Comparison of ENCODE assay signal across 15 cellular contexts in the genomic region with DNA sequence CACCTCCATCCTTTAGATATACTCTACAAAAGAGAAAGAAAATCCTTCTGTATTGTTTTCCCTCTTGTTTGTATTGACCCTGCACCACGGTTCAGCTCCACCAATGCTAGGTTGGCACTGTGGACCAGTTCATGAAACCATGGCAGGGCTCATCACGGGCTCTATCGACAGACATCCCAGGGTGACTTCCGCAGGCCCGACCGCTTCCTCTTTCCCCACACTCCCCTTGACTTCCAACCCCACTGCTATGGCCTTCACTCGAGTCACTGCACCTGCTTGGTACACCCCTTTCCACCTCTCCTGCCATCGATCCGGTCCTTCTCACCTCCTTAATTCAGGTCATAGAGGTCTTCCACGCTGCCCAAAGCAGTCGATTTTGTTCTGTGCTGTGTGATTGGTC. TPM values are rescaled to one million over a fixed set of nuclear protein-coding genes. Genes with fewer than 3 reads are reported as not detected.
A peak's percentile ranks its signal among the peaks of the same experiment; 100 is the strongest.
DNase-seq lines count a peak whose midpoint lies in the region; ATAC-seq and TF ChIP-seq lines count a peak whose summit lies in the region.
"Had no signal": no experiment of that assay in that cellular context is flagged by ENCODE, and none has a peak within 500 bp of the region (broad histone marks: within the 10 kb centered on the region; RNA-seq: fewer than 3 reads in every experiment).

No MANE protein-coding gene starts in this region.

- H3K27ac ChIP-seq in breast epithelium = peak overlapping the region; percentile 77 to 83
- no peak overlapping the region for H3K27ac ChIP-seq in mammary epithelial cell (ENCODE audit: insufficient read depth, low read depth, low read length)
- peak overlapping the region; percentile 81 to 83 for H3K27ac ChIP-seq in uterus
- H3K27ac ChIP-seq: prostate gland had no signal

- H3K27me3 Mint-ChIP-seq in activated B cell treated with CpG ODN at 0.5 μM for 24 hours = no peaks in the 10 kb centered on the region
- peaks cover 6 to 15% (median 8%) of the 10 kb centered on the region in 3 donors for H3K27me3 Mint-ChIP-seq in immature natural killer cell (ENCODE audit: low read depth in 3 of 3)

- no peak overlapping the region for H3K9ac ChIP-seq in mammary epithelial cell (ENCODE audit: insufficient read depth, low read length)

- peak; percentile 23 for ATAC-seq in activated B cell treated with CpG ODN at 0.5 μM for 24 hours (ENCODE audit: low read depth)
- no peak for ATAC-seq in GM18861 (IDR thresholded peaks at IDR 0.05; ENCODE audit: unreplicated experiment)

- H3K9me3 ChIP-seq in breast epithelium (no peaks in the 10 kb centered on the region), mammary epithelial cell (replicated peaks; ENCODE audit: insufficient read depth, low read length) (no peaks in the 10 kb centered on the region), uterus (no peaks in the 10 kb centered on the region)
- H3K9me3 ChIP-seq: prostate gland had no signal

- H4K20me1 ChIP-seq in mammary epithelial cell (ENCODE audit: insufficient read depth, low read length) = no peaks in the 10 kb centered on the region

- in situ Hi-C loops in mammary epithelial cell (cut with MboI; ENCODE audit: low sequenced_read_pairs in 2 of 2) = no loop called here

- no peak overlapping the region for H3K4me2 ChIP-seq in mammary epithelial cell (ENCODE audit: insufficient read depth, low read depth, low read length)

- no peak overlapping the region for H2AFZ ChIP-seq in mammary epithelial cell (ENCODE audit: low read depth, low read length)

- CTCF ChIA-PET in mammary epithelial cell (lab: Charles Lee; ENCODE audit: low non-redundant PET) = no interaction called here
- CTCF ChIA-PET in activated B cell treated with CpG ODN at 0.5 μM for 24 hours (lab: Charles Lee) = interaction anchor here (1.0 to 1.8 kb wide), 4 partner anchors 10 to 66 kb away, joined by 3 to 4 read pairs (median 4); no protein-coding TSS in a partner anchor

- H3K27ac Mint-ChIP-seq in activated B cell treated with CpG ODN at 0.5 μM for 24 hours (peak overlapping the region; percentile 93), immature natural killer cell (peak overlapping the region; percentile 88 to 99 (median 96))

- no peaks in the 10 kb centered on the region for H3K79me2 ChIP-seq in mammary epithelial cell (ENCODE audit: insufficient read depth, low read length)

- no peak overlapping the region for H3K4me3 ChIP-seq in breast epithelium
- no peak overlapping the region for H3K4me3 ChIP-seq in mammary epithelial cell (replicated peaks in 1 of 3; ENCODE audit: insufficient read depth in 1 of 3, low read depth in 2 of 3, low read length in 3 of 3)
- H3K4me3 ChIP-seq in uterus = no peak overlapping the region
- H3K4me3 ChIP-seq: prostate gland had no signal

- H3K9me3 Mint-ChIP-seq in activated B cell treated with CpG ODN at 0.5 μM for 24 hours = no peaks in the 10 kb centered on the region
- H3K9me3 Mint-ChIP-seq in immature natural killer cell = no peaks in the 10 kb centered on the region
- H3K9me3 Mint-ChIP-seq: mesothelial cell of epicardium had no signal

- dilution Hi-C loops in mammary epithelial cell (cut with HindIII; ENCODE audit: low sequenced_read_pairs) = no loop called here

- 96% methylated on average over 8 of the region's 11 CpGs for WGBS in mammary epithelial cell (ENCODE audit: low coverage, missing lambda C conversion rate)

- H3K36me3 ChIP-seq in breast epithelium (no peaks in the 10 kb centered on the region), mammary epithelial cell (ENCODE audit: insufficient read depth, low read length) (peaks cover 35% of the 10 kb centered on the region), uterus (no peaks in the 10 kb centered on the region)
- H3K36me3 ChIP-seq: prostate gland had no signal

- H3K27me3 ChIP-seq in breast epithelium (no peaks in the 10 kb centered on the region), mammary epithelial cell (ENCODE audit: insufficient read depth, low read length) (no peaks in the 10 kb centered on the region), uterus (no peaks in the 10 kb centered on the region)

- DNase-seq in breast epithelium (ENCODE audit: low spot score in 2 of 2) (no peak), mammary epithelial cell (no peak), activated B cell treated with CpG ODN at 0.5 μM for 24 hours (no peak), immature natural killer cell (no peak), uterus (no peak), NCI-H2081 treated with DMSO at 0.1 percent for 48 hours (lab: John Stamatoyannopoulos, UW) (no peak), SIG-M5 treated with dmso at 0.1 percent for 504 hours (lab: John Stamatoyannopoulos, UW; ENCODE audit: unreplicated experiment) (no peak)
- DNase-seq: activated CD8-positive, alpha-beta memory T cell treated with anti-CD3 and anti-CD28 coated beads, Interleukin-2, amount 50 U/mL, for 48 hours; amniotic stem cell; dermis blood vessel endothelial cell; NCI-H146; NCI-H524 had no signal

- TF ChIP-seq POLR2A in breast epithelium (IDR thresholded peaks at IDR 0.05) (no peak), uterus (IDR thresholded peaks at IDR 0.05) (no peak)

- peaks cover 44% of the 10 kb centered on the region for H3K4me1 Mint-ChIP-seq in activated B cell treated with CpG ODN at 0.5 μM for 24 hours
- peaks cover 53 to 59% of the 10 kb centered on the region in 2 donors for H3K4me1 Mint-ChIP-seq in immature natural killer cell

- intact Hi-C loops in breast epithelium (cut with DNase I; ENCODE audit: low total_unique reads) = no loop called here
- intact Hi-C loops in mammary epithelial cell (cut with micrococcal nuclease) = no loop called here
- intact Hi-C loops in activated B cell treated with CpG ODN at 0.5 μM for 24 hours (cut with micrococcal nuclease) = no loop called here
- intact Hi-C loops in uterus (cut with DNase I; ENCODE audit: low total_unique reads) = no loop called here

- TF ChIP-seq CTCF in breast epithelium (IDR thresholded peaks at IDR 0.05) (no peak), mammary epithelial cell (conservative IDR thresholded peaks at IDR 0.05 in 1 of 2, IDR thresholded peaks at IDR 0.05 in 1 of 2; ENCODE audit: extremely low read depth in 1 of 2, insufficient read depth in 1 of 2, low read depth in 1 of 2, low read length in 2 of 2) (no peak), activated B cell treated with CpG ODN at 0.5 μM for 24 hours (IDR thresholded peaks at IDR 0.05) (no peak), uterus (IDR thresholded peaks at IDR 0.05) (no peak)

- POLR2A ChIA-PET in activated B cell treated with CpG ODN at 0.5 μM for 24 hours (lab: Charles Lee) = interaction anchor here (1.0 to 2.9 kb wide), 4 partner anchors 19 to 60 kb away, joined by 3 to 24 read pairs (median 12); a partner anchor contains a TSS

- peaks cover 61% of the 10 kb centered on the region for H3K36me3 Mint-ChIP-seq in activated B cell treated with CpG ODN at 0.5 μM for 24 hours (ENCODE audit: low read depth)
- peaks cover 8 to 25% (median 17%) of the 10 kb centered on the region in 3 donors for H3K36me3 Mint-ChIP-seq in immature natural killer cell

- no peak overlapping the region for H3K4me3 Mint-ChIP-seq in activated B cell treated with CpG ODN at 0.5 μM for 24 hours
- H3K4me3 Mint-ChIP-seq in immature natural killer cell = peak overlapping the region; percentile 57 to 76 (median 72)
- H3K4me3 Mint-ChIP-seq: mesothelial cell of epicardium had no signal

- H3K4me1 ChIP-seq in breast epithelium (no peaks in the 10 kb centered on the region), mammary epithelial cell (ENCODE audit: insufficient read depth, low read length) (peaks cover 16% of the 10 kb centered on the region), uterus (no peaks in the 10 kb centered on the region)
- H3K4me1 ChIP-seq: prostate gland had no signal

- no TSS peak for BruUV-seq in mammary epithelial cell (replicated peaks; lab: Mats Ljungman, UMichigan)

RNA-seq across cellular contexts. Expression of a gene that starts 21.2 kb away (rescaled TPM):
- total RNA-seq in breast epithelium = 1 to 10 TPM in 1 of 3 donors, under 1 TPM in 2; 0.96 to 1.2 (median 0.98) TPM
- total RNA-seq in mammary epithelial cell = under 1 TPM; 0.28 to 0.67 TPM
- 0.03 TPM for polyA plus RNA-seq in mammary epithelial cell
- polyA minus RNA-seq in mammary epithelial cell = 0.57 TPM
- total RNA-seq in activated B cell treated with CpG ODN at 0.5 μM for 24 hours = 4.3 and 5.1 TPM in 2 replicates
- polyA plus RNA-seq in immature natural killer cell = 1 to 10 TPM; 1.5 to 5.8 (median 4.2) TPM
- 1 to 10 TPM in 2 of 4 donors, under 1 TPM in 2; 0.51 to 5.3 (median 2.8) TPM for total RNA-seq in uterus

RNA-seq across cellular contexts. Expression of a gene that starts 56.0 kb away (rescaled TPM):
- total RNA-seq in breast epithelium (100 to 1,000 TPM in 1 of 3 donors, 10 to 100 TPM in 2; 48.5 to 126 (median 50.3) TPM), mammary epithelial cell (100 to 1,000 TPM in 1 of 2 donors, 10 to 100 TPM in 1; 39.5 to 117 TPM), activated B cell treated with CpG ODN at 0.5 μM for 24 hours (91.4 and 98.4 TPM in 2 replicates), uterus (100 to 1,000 TPM in 1 of 4 donors, 10 to 100 TPM in 3; 13.5 to 145 (median 50.0) TPM)
- polyA plus RNA-seq in mammary epithelial cell (70.7 TPM), immature natural killer cell (10 to 100 TPM; 28.0 to 49.0 (median 42.7) TPM)
- 193 TPM for polyA minus RNA-seq in mammary epithelial cell

RNA-seq across cellular contexts. Expression of a gene that starts 59.5 kb away (rescaled TPM):
- total RNA-seq in breast epithelium = 10 to 100 TPM; 12.3 to 15.7 (median 14.4) TPM
- total RNA-seq in mammary epithelial cell = 10 to 100 TPM in 1 of 2 donors, 1 to 10 TPM in 1; 9.7 to 10.8 TPM
- 5.6 TPM for polyA plus RNA-seq in mammary epithelial cell
- polyA minus RNA-seq in mammary epithelial cell = 10.5 TPM
- 20.9 and 29.1 TPM in 2 replicates for total RNA-seq in activated B cell treated with CpG ODN at 0.5 μM for 24 hours
- polyA plus RNA-seq in immature natural killer cell = 10 to 100 TPM in 2 of 3 donors, 1 to 10 TPM in 1; 9.9 to 23.1 (median 15.3) TPM
- 10 to 100 TPM in 3 of 4 donors, 1 to 10 TPM in 1; 4.6 to 34.4 (median 11.2) TPM for total RNA-seq in uterus
